9 cellular contexts compared by ENCODE assay signal in genomic region chr13:28744091-28744536, GRCh38. TPM values are rescaled to one million over a fixed set of nuclear protein-coding genes. Genes with fewer than 3 reads are reported as not detected.
A peak's percentile ranks its signal among the peaks of the same experiment; 100 is the strongest.
DNase-seq lines count a peak whose midpoint lies in the region; TF ChIP-seq lines count a peak whose summit lies in the region.
"Had no signal": no experiment of that assay in that cellular context is flagged by ENCODE, and none has a peak within 500 bp of the region (broad histone marks: within the 10 kb centered on the region; RNA-seq: fewer than 3 reads in every experiment).

No MANE protein-coding gene starts in this region.

- TF ChIP-seq CTCF in choroid plexus epithelial cell (conservative IDR thresholded peaks at IDR 0.05; ENCODE audit: low read depth, low read length) (no peak), Peyer's patch (IDR thresholded peaks at IDR 0.05) (no peak)

- no peaks in the 10 kb centered on the region for H3K4me1 ChIP-seq in Peyer's patch

- DNase-seq in AG20443 (ENCODE audit: low spot score) = peak; percentile 60
- DNase-seq in M059J (ENCODE audit: low read depth) = peak; percentile 77
- peak; percentile 85 for DNase-seq in choroid plexus epithelial cell (ENCODE audit: low read depth)
- peak; percentile 76 for DNase-seq in islet precursor cell
- DNase-seq in NK-92 treated with Interleukin-12 subunit alpha and Interleukin-12 subunit beta, amount 100 ng/mL, for 24 hours (lab: John Stamatoyannopoulos, UW) = no peak
- no peak for DNase-seq in cerebellar cortex (ENCODE audit: low spot score)
- no peak for DNase-seq in activated CD4-positive, alpha-beta memory T cell treated with anti-CD3 and anti-CD28 coated beads, Interleukin-2, amount 10 ng/mL, durations not matched to agents 7 days and 5 days
- no peak for DNase-seq in Peyer's patch
- DNase-seq: hypothalamus had no signal

- no peak overlapping the region for H3K4me3 Mint-ChIP-seq in activated CD4-positive, alpha-beta memory T cell treated with anti-CD3 and anti-CD28 coated beads, Interleukin-2, amount 10 ng/mL, durations not matched to agents 7 days and 5 days

- no peaks in the 10 kb centered on the region for H3K36me3 Mint-ChIP-seq in activated CD4-positive, alpha-beta memory T cell treated with anti-CD3 and anti-CD28 coated beads, Interleukin-2, amount 10 ng/mL, durations not matched to agents 7 days and 5 days (ENCODE audit: low read depth)

- CTCF ChIA-PET in activated CD4-positive, alpha-beta memory T cell treated with anti-CD3 and anti-CD28 coated beads, Interleukin-2, amount 10 ng/mL, durations not matched to agents 7 days and 5 days (lab: Charles Lee) = no interaction called here

- no peaks in the 10 kb centered on the region for H3K36me3 ChIP-seq in Peyer's patch

- H3K4me1 Mint-ChIP-seq in activated CD4-positive, alpha-beta memory T cell treated with anti-CD3 and anti-CD28 coated beads, Interleukin-2, amount 10 ng/mL, durations not matched to agents 7 days and 5 days = no peaks in the 10 kb centered on the region

- POLR2A ChIA-PET in activated CD4-positive, alpha-beta memory T cell treated with anti-CD3 and anti-CD28 coated beads, Interleukin-2, amount 10 ng/mL, durations not matched to agents 7 days and 5 days (lab: Charles Lee) = no interaction called here

- peaks cover 11% of the 10 kb centered on the region for H3K27me3 Mint-ChIP-seq in activated CD4-positive, alpha-beta memory T cell treated with anti-CD3 and anti-CD28 coated beads, Interleukin-2, amount 10 ng/mL, durations not matched to agents 7 days and 5 days

- TF ChIP-seq POLR2A in Peyer's patch (IDR thresholded peaks at IDR 0.05) = no peak

- no peak overlapping the region for H3K27ac ChIP-seq in Peyer's patch

- no peaks in the 10 kb centered on the region for H3K27me3 ChIP-seq in Peyer's patch

- no peak overlapping the region for H3K4me3 ChIP-seq in choroid plexus epithelial cell (ENCODE audit: low read depth, low read length)
- no peak overlapping the region for H3K4me3 ChIP-seq in Peyer's patch

- H3K27ac Mint-ChIP-seq in activated CD4-positive, alpha-beta memory T cell treated with anti-CD3 and anti-CD28 coated beads, Interleukin-2, amount 10 ng/mL, durations not matched to agents 7 days and 5 days = no peak overlapping the region

- H3K9me3 ChIP-seq in Peyer's patch = no peaks in the 10 kb centered on the region

- no peaks in the 10 kb centered on the region for H3K9me3 Mint-ChIP-seq in activated CD4-positive, alpha-beta memory T cell treated with anti-CD3 and anti-CD28 coated beads, Interleukin-2, amount 10 ng/mL, durations not matched to agents 7 days and 5 days

RNA-seq across cellular contexts. Expression of gene SLC46A3, which starts 25.3 kb away (rescaled TPM):
- 7.0 and 9.0 TPM in 2 replicates for total RNA-seq in M059J (2014; rRNA removed; shearing (Covaris generic))
- 10 to 100 TPM in 1 of 2 experiments, 1 to 10 TPM in 1; 9.6 to 10.9 TPM for total RNA-seq in activated CD4-positive, alpha-beta memory T cell treated with anti-CD3 and anti-CD28 coated beads, Interleukin-2, amount 10 ng/mL, durations not matched to agents 7 days and 5 days
- total RNA-seq in Peyer's patch = 100 to 1,000 TPM in 2 of 4 donors, 10 to 100 TPM in 2; 10.7 to 198 (median 105) TPM

Comparison
In these comparisons a context has a peak if more than half of its experiments do, and no peak if none do; other contexts are left out.
1. DNase-seq: peak in AG20443 (single experiment), M059J (single experiment), choroid plexus epithelial cell (single experiment) and islet precursor cell (single experiment); none in NK-92 treated with Interleukin-12 subunit alpha and Interleukin-12 subunit beta, amount 100 ng/mL, for 24 hours (single experiment), cerebellar cortex (single experiment), activated CD4-positive, alpha-beta memory T cell treated with anti-CD3 and anti-CD28 coated beads, Interleukin-2, amount 10 ng/mL, durations not matched to agents 7 days and 5 days (single experiment) and Peyer's patch (0 of 3).